ENCODE assay signal across 20 cellular contexts in the genomic region with DNA sequence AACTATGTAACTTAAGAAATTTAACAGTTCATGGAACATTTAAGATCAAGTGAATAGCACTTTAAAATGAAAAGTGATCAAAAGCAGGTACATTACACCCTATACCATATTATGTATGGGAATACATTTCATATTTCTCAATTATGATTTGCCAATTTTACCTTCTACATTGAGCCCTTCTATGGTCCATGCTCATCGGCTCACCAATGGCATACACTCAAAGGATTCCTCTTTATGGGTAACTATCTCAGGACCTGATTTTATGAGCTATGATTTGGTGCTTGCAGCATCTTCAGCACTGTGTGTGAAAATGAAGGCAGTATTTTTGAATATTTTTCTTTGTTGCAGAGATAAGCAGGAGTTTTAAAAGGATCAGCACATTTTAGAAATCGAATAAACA. TPM values are rescaled to one million over a fixed set of nuclear protein-coding genes. Genes with fewer than 3 reads are reported as not detected.
A peak's percentile ranks its signal among the peaks of the same experiment; 100 is the strongest.
DNase-seq lines count a peak whose midpoint lies in the region; ATAC-seq and TF ChIP-seq lines count a peak whose summit lies in the region.
"Had no signal": no experiment of that assay in that cellular context is flagged by ENCODE, and none has a peak within 500 bp of the region (broad histone marks: within the 10 kb centered on the region; RNA-seq: fewer than 3 reads in every experiment).

No MANE protein-coding gene starts in this region.

- H4K20me1 ChIP-seq in neural progenitor cell (ENCODE audit: low read depth), result peaks cover 44% of the 10 kb centered on the region

- H3K9ac ChIP-seq in neural progenitor cell, result no peak overlapping the region

- peak overlapping the region; percentile 42 for H3K27ac Mint-ChIP-seq in activated CD4-positive, alpha-beta T cell treated with anti-CD3 and anti-CD28 coated beads for 36 hours
- H3K27ac Mint-ChIP-seq in neural progenitor cell, result no peak overlapping the region

- no peaks in the 10 kb centered on the region for H3K27me3 ChIP-seq in right atrium auricular region
- no peaks in the 10 kb centered on the region for H3K27me3 ChIP-seq in neural progenitor cell

- no peaks in the 10 kb centered on the region for H3K9me3 ChIP-seq in right atrium auricular region
- no peaks in the 10 kb centered on the region for H3K9me3 ChIP-seq in neural progenitor cell (ENCODE audit: low read depth)

- TF ChIP-seq CTCF in right atrium auricular region (IDR thresholded peaks at IDR 0.05), result no peak
- no peak for TF ChIP-seq CTCF in neural progenitor cell (IDR thresholded peaks at IDR 0.05)

- no peaks in the 10 kb centered on the region for H3K27me3 Mint-ChIP-seq in activated CD4-positive, alpha-beta T cell treated with anti-CD3 and anti-CD28 coated beads for 36 hours
- H3K27me3 Mint-ChIP-seq in neural progenitor cell (ENCODE audit: insufficient read depth, low read depth), result no peaks in the 10 kb centered on the region

- no peaks in the 10 kb centered on the region for H3K4me1 ChIP-seq in right atrium auricular region
- H3K4me1 ChIP-seq in neural progenitor cell, result peaks cover 8% of the 10 kb centered on the region

- peaks cover 29% of the 10 kb centered on the region for H3K79me2 ChIP-seq in neural progenitor cell (ENCODE audit: low read depth)

- intact Hi-C loops in activated CD4-positive, alpha-beta T cell treated with anti-CD3 and anti-CD28 coated beads for 36 hours (cut with DNase I, micrococcal nuclease), result no loop called here
- intact Hi-C loops in left ventricle myocardium superior (cut with micrococcal nuclease), result no loop called here

- peaks cover 91% of the 10 kb centered on the region for H3F3A ChIP-seq in neural progenitor cell (ENCODE audit: low read depth)

- POLR2A ChIA-PET in activated CD4-positive, alpha-beta T cell treated with anti-CD3 and anti-CD28 coated beads for 36 hours (lab: Charles Lee), result no interaction called here

- peaks cover 55% of the 10 kb centered on the region for H3K36me3 Mint-ChIP-seq in activated CD4-positive, alpha-beta T cell treated with anti-CD3 and anti-CD28 coated beads for 36 hours (ENCODE audit: low read depth)
- peaks cover 30% of the 10 kb centered on the region for H3K36me3 Mint-ChIP-seq in neural progenitor cell

- peaks cover 33% of the 10 kb centered on the region for H3K4me1 Mint-ChIP-seq in activated CD4-positive, alpha-beta T cell treated with anti-CD3 and anti-CD28 coated beads for 36 hours
- no peaks in the 10 kb centered on the region for H3K4me1 Mint-ChIP-seq in neural progenitor cell

- no peak overlapping the region for H3K4me3 Mint-ChIP-seq in activated CD4-positive, alpha-beta T cell treated with anti-CD3 and anti-CD28 coated beads for 36 hours
- H3K4me3 Mint-ChIP-seq in neural progenitor cell, result no peak overlapping the region

- no peaks in the 10 kb centered on the region for H3K9me3 Mint-ChIP-seq in activated CD4-positive, alpha-beta T cell treated with anti-CD3 and anti-CD28 coated beads for 36 hours (ENCODE audit: low read depth)
- H3K9me3 Mint-ChIP-seq in neural progenitor cell, result no peaks in the 10 kb centered on the region

- H2AFZ ChIP-seq in neural progenitor cell (replicated peaks), result no peak overlapping the region

- DNase-seq in activated CD4-positive, alpha-beta T cell treated with anti-CD3 and anti-CD28 coated beads for 36 hours, result no peak
- no peak for DNase-seq in activated CD4-positive, alpha-beta T cell treated with anti-CD3 and anti-CD28 coated beads for 48 hours
- no peak for DNase-seq in left ventricle myocardium superior
- no peak for DNase-seq in right atrium auricular region (ENCODE audit: low spot score)
- no peak for DNase-seq in neural progenitor cell (ENCODE audit: low spot score)
- no peak for DNase-seq in mucosa of gallbladder (ENCODE audit: low spot score)
- DNase-seq: 8988T, ACHN, Calu3, DMS153, DND-41, Karpas-422, NCI-H1092 treated with DMSO at 0.1 percent for 48 hours, NCI-H146, NCI-H1930, NCI-H2107, NCI-H524, NCI-H774 had no signal

- no peak overlapping the region for H3K4me2 ChIP-seq in neural progenitor cell

- H3K27ac ChIP-seq in right atrium auricular region (no peak overlapping the region), neural progenitor cell (peak overlapping the region; percentile 27)
- H3K27ac ChIP-seq: HL-60 had no signal

- no peak for ATAC-seq in activated CD4-positive, alpha-beta T cell treated with anti-CD3 and anti-CD28 coated beads for 36 hours
- ATAC-seq in left ventricle myocardium superior (peak; percentile 10), GM19463 (IDR thresholded peaks at IDR 0.05; ENCODE audit: unreplicated experiment) (no peak)

- H3K4me3 ChIP-seq in right atrium auricular region (no peak overlapping the region), neural progenitor cell (no peak overlapping the region)

- H3K36me3 ChIP-seq in right atrium auricular region, result peaks cover 68% of the 10 kb centered on the region
- H3K36me3 ChIP-seq in neural progenitor cell, result peaks cover 60% of the 10 kb centered on the region

- CTCF ChIA-PET in activated CD4-positive, alpha-beta T cell treated with anti-CD3 and anti-CD28 coated beads for 36 hours (lab: Charles Lee), result no interaction called here

RNA-seq across cellular contexts. Expression of gene FUBP1, which starts 33.5 kb away (rescaled TPM):
- total RNA-seq in activated CD4-positive, alpha-beta T cell treated with anti-CD3 and anti-CD28 coated beads for 36 hours, result 100 to 1,000 TPM; 240 to 258 TPM
- 50.7 TPM for total RNA-seq in left ventricle myocardium superior
- 10 to 100 TPM; 45.8 to 49.3 TPM for total RNA-seq in right atrium auricular region
- 353 and 491 TPM in 2 replicates for total RNA-seq in neural progenitor cell (ENCODE audit: low replicate concordance)
- total RNA-seq in mucosa of gallbladder, result 107 TPM

RNA-seq across cellular contexts. Expression of gene NEXN, which starts 56.9 kb away (rescaled TPM):
- 1 to 10 TPM; 2.1 to 3.6 TPM for total RNA-seq in activated CD4-positive, alpha-beta T cell treated with anti-CD3 and anti-CD28 coated beads for 36 hours
- total RNA-seq in left ventricle myocardium superior (365 TPM), right atrium auricular region (100 to 1,000 TPM; 269 to 295 TPM), neural progenitor cell (ENCODE audit: low replicate concordance) (2.0 and 2.4 TPM in 2 replicates), mucosa of gallbladder (36.5 TPM)

RNA-seq across cellular contexts. Expression of gene DNAJB4, which starts 59.4 kb away (rescaled TPM):
- total RNA-seq in activated CD4-positive, alpha-beta T cell treated with anti-CD3 and anti-CD28 coated beads for 36 hours, result 1 to 10 TPM; 8.8 to 9.8 TPM
- total RNA-seq in left ventricle myocardium superior, result 99.4 TPM
- total RNA-seq in right atrium auricular region, result 10 to 100 TPM; 60.9 to 83.6 TPM
- 37.5 and 40.6 TPM in 2 replicates for total RNA-seq in neural progenitor cell (ENCODE audit: low replicate concordance)
- 52.5 TPM for total RNA-seq in mucosa of gallbladder
